In the genomic region with DNA sequence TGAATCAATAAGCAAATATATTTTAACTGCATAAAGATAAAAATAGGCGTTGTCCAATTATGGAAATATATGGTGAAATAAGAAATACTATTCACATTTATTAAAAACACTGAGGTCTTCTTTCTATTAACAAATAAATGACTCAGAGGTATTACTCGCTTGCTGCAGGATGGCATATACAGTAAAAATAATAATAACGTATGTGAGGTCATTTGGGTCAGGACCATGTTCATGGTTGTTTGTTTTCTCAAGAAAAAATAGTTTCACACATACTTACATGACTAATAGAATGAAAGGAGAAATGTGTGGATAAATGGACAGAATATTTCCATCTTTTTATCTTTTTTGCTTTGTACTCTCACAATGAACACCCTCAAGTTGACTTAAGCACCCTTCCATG, we compare ENCODE assay signal across 34 cellular contexts. TPM values are rescaled to one million over a fixed set of nuclear protein-coding genes. Genes with fewer than 3 reads are reported as not detected.
"Had no signal": no experiment of that assay in that cellular context is flagged by ENCODE, and none has a peak within 500 bp of the region (broad histone marks: within the 10 kb centered on the region; RNA-seq: fewer than 3 reads in every experiment).

No MANE protein-coding gene starts in this region.

- H3K27ac ChIP-seq: left lung, neural progenitor cell, neutrophil, parathyroid adenoma, psoas muscle, right atrium auricular region, right lobe of liver, suprapubic skin, thoracic aorta, tibial artery, upper lobe of right lung had no signal

- ATAC-seq: left colon; left lung; natural killer cell; psoas muscle; right lobe of liver; stimulated activated memory B cell treated with anti-CD40 and anti-IgM and Interleukin-4, amounts not matched to agents 10 μg/mL and 1 μg/mL and 100 μg/mL, for 72 hours; stimulated activated naive CD8-positive, alpha-beta T cell treated with anti-CD3 and anti-CD28 coated beads, Interleukin-15, Interleukin-2, amounts not matched to agents 100 U/mL and 50 U/mL, for 24 hours; upper lobe of right lung had no signal

- H3K4me3 ChIP-seq: left lung, lung, neural progenitor cell, psoas muscle, right atrium auricular region, right lobe of liver, smooth muscle cell, suprapubic skin, thoracic aorta, tibial artery, upper lobe of right lung had no signal

- H3K4me2 ChIP-seq: neural progenitor cell, smooth muscle cell had no signal

- DNase-seq: hippocampal formation; kidney; left colon; left lung; mesendoderm; naive B cell; natural killer cell; nephron progenitor cell; occipital lobe; psoas muscle; right lobe of liver; stimulated activated CD4-positive, alpha-beta T cell treated with anti-CD3 and anti-CD28 coated beads, Interleukin-1b, Interleukin-23, amount 100 ng/mL, for 48 hours; stimulated activated CD4-positive, alpha-beta T cell treated with anti-CD3 and anti-CD28 coated beads, Interleukin-2, amount 100 ng/mL, for 48 hours; stimulated activated CD4-positive, alpha-beta T cell treated with anti-CD3 and anti-CD28 coated beads, Interleukin-4, amount 100 ng/mL, for 4 hours; stimulated activated CD8-positive, alpha-beta memory T cell treated with anti-CD3 and anti-CD28 coated beads, Interleukin-4, amount 100 ng/mL, for 48 hours; stimulated activated naive CD8-positive, alpha-beta T cell treated with anti-CD3 and anti-CD28 coated beads, Interleukin-15, Interleukin-2, amounts not matched to agents 100 U/mL and 50 U/mL, for 24 hours; tibial artery; trophoblast cell; upper lobe of right lung had no signal

- H3K9ac ChIP-seq: neural progenitor cell, parathyroid adenoma had no signal

- H3K4me1 ChIP-seq: left lung, neural progenitor cell, parathyroid adenoma, psoas muscle, right atrium auricular region, right lobe of liver, suprapubic skin, tibial artery, upper lobe of right lung had no signal

- H3K36me3 ChIP-seq: left lung, neural progenitor cell, neutrophil, right atrium auricular region, right lobe of liver, suprapubic skin, thoracic aorta, tibial artery, upper lobe of right lung had no signal

- H3K79me2 ChIP-seq: parathyroid adenoma had no signal

- H3K27me3 ChIP-seq: left lung, neural progenitor cell, neutrophil, right atrium auricular region, right lobe of liver, suprapubic skin, tibial artery, upper lobe of right lung had no signal

- H3K9me3 ChIP-seq: left lung, neutrophil, psoas muscle, right atrium auricular region, right lobe of liver, suprapubic skin, thoracic aorta, tibial artery, upper lobe of right lung had no signal

- H2AFZ ChIP-seq: neural progenitor cell, parathyroid adenoma had no signal

RNA-seq across cellular contexts. Expression of gene RTL1, which starts 46.5 kb away (rescaled TPM):
- total RNA-seq: kidney, left colon, left lung, lower leg skin, mononuclear cell, natural killer cell, occipital lobe, osteocyte, posterior vena cava, psoas muscle, renal cortical epithelial cell, right atrium auricular region, subcutaneous adipose tissue, suprapubic skin, thoracic aorta, upper lobe of right lung had no signal
